In the genomic region with DNA sequence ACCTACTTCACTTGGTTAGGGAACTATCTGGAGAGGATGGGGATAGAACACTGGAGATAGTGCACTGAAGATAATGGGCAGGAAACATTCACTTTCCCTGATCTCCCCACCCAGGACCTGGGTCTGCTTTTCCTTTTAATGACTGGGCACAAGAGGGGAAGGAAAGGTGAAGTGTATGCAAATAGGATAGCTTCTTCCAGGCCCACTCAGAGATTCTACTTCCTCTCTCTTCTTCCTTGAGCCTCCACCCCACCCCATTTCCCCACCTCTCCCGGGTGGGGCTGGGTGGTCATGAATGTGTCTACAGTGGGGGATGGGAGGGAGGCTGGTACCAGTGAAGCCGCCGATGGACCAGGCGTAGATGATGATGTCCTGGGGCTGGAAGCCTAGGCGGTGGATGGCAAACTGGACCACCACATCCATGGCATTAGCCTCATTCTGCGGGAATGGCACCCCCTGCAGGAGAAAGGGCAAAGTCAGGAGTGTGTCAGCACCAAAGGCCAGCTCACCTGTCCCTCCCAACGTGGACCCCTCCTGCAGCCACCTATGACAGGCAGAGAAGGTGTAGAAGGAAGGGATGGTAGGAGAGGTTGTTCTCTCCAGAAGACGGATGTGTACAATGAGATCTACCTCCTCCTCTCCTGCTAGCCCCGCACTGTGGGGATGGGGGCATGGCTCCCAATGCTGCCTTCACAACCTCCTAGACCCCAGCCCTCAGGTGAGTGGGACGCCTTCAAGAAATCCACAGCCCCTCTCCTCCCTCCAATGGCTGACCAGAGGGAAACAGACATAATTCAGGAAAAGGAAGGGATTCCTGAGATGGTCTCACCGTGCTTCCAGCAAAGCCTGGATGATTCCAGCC, we compare ENCODE assay signal across 1 cellular context.
A peak's percentile ranks its signal among the peaks of the same experiment; 100 is the strongest.
TF ChIP-seq lines count a peak whose summit lies in the region.

No MANE protein-coding gene starts in this region.

TF ChIP-seq in K562, 482 proteins besides CTCF, POLR2A, EP300 and RAD21 (continued from another document and continues in another):
- 0 out of 2 replicates have a peak, but pooled peaks have one; percentile 48 for TF ChIP-seq ARID4B (CRISPR knock-in tag; IDR thresholded peaks at IDR 0.05)
- no peak; the same call in 1 of the 2 replicates for TF ChIP-seq CTBP1 (IDR thresholded peaks at IDR 0.05; ENCODE audit: borderline replicate concordance)
- TF ChIP-seq FOXK1 (CRISPR knock-in tag; IDR thresholded peaks at IDR 0.05; ENCODE audit: borderline replicate concordance) = no peak
- TF ChIP-seq PPARD (CRISPR knock-in tag; IDR thresholded peaks at IDR 0.05) = no peak
- TF ChIP-seq HMBOX1 (IDR thresholded peaks at IDR 0.05) = no peak
- TF ChIP-seq SPI1 (IDR thresholded peaks at IDR 0.05; ENCODE audit: borderline replicate concordance, low read depth, low read length) = peak; percentile 70
- TF ChIP-seq, protein P1, sequence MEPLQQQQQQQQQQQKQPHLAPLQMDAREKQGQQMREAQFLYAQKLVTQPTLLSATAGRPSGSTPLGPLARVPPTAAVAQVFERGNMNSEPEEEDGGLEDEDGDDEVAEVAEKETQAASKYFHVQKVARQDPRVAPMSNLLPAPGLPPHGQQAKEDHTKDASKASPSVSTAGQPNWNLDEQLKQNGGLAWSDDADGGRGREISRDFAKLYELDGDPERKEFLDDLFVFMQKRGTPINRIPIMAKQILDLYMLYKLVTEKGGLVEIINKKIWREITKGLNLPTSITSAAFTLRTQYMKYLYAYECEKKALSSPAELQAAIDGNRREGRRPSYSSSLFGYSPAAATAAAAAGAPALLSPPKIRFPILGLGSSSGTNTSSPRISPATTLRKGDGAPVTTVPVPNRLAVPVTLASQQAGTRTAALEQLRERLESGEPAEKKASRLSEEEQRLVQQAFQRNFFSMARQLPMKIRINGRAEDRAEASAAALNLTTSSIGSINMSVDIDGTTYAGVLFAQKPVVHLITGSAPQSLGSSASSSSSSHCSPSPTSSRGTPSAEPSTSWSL (CRISPR knock-in tag; IDR thresholded peaks at IDR 0.05; ENCODE audit: borderline replicate concordance) = 0 out of 2 replicates have a peak, but pooled peaks have one; percentile 11
- no peak for TF ChIP-seq SIN3A (IDR thresholded peaks at IDR 0.05; ENCODE audit: borderline replicate concordance in 2 of 2, control insufficient read depth in 1 of 2, low read depth in 2 of 2, low read length in 2 of 2)
- TF ChIP-seq KHSRP (IDR thresholded peaks at IDR 0.05) = no peak
- no peak for TF ChIP-seq TRIM28 (IDR thresholded peaks at IDR 0.05)
- TF ChIP-seq, protein P2, sequence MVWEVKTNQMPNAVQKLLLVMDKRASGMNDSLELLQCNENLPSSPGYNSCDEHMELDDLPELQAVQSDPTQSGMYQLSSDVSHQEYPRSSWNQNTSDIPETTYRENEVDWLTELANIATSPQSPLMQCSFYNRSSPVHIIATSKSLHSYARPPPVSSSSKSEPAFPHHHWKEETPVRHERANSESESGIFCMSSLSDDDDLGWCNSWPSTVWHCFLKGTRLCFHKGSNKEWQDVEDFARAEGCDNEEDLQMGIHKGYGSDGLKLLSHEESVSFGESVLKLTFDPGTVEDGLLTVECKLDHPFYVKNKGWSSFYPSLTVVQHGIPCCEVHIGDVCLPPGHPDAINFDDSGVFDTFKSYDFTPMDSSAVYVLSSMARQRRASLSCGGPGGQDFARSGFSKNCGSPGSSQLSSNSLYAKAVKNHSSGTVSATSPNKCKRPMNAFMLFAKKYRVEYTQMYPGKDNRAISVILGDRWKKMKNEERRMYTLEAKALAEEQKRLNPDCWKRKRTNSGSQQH (CRISPR knock-in tag; IDR thresholded peaks at IDR 0.05) = no peak
- TF ChIP-seq ESRRB (CRISPR knock-in tag; IDR thresholded peaks at IDR 0.05; ENCODE audit: borderline replicate concordance) = no peak
- no peak for TF ChIP-seq ZNF24 (IDR thresholded peaks at IDR 0.05)
- TF ChIP-seq, protein P3, sequence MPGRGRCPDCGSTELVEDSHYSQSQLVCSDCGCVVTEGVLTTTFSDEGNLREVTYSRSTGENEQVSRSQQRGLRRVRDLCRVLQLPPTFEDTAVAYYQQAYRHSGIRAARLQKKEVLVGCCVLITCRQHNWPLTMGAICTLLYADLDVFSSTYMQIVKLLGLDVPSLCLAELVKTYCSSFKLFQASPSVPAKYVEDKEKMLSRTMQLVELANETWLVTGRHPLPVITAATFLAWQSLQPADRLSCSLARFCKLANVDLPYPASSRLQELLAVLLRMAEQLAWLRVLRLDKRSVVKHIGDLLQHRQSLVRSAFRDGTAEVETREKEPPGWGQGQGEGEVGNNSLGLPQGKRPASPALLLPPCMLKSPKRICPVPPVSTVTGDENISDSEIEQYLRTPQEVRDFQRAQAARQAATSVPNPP (IDR thresholded peaks at IDR 0.05; ENCODE audit: borderline replicate concordance, insufficient read depth, insufficient read length) = no peak
- TF ChIP-seq RFX5 (IDR thresholded peaks at IDR 0.05; ENCODE audit: low read depth, low read length) = no peak
- peak; percentile 45; the same call in 1 of the 2 replicates for TF ChIP-seq RUNX1 (IDR thresholded peaks at IDR 0.05; ENCODE audit: low read depth)
- TF ChIP-seq ZNF707 (CRISPR knock-in tag; conservative IDR thresholded peaks at IDR 0.05) = no peak
- TF ChIP-seq HDGF (IDR thresholded peaks at IDR 0.05) = no peak; the same call in 1 of the 2 replicates
- TF ChIP-seq FUS (optimal IDR thresholded peaks at IDR 0.05; ENCODE audit: low read depth, low read length) = no peak
- TF ChIP-seq FOXP1 (CRISPR knock-in tag; IDR thresholded peaks at IDR 0.05) = no peak; the same call in 1 of the 2 replicates
- TF ChIP-seq, protein P4, sequence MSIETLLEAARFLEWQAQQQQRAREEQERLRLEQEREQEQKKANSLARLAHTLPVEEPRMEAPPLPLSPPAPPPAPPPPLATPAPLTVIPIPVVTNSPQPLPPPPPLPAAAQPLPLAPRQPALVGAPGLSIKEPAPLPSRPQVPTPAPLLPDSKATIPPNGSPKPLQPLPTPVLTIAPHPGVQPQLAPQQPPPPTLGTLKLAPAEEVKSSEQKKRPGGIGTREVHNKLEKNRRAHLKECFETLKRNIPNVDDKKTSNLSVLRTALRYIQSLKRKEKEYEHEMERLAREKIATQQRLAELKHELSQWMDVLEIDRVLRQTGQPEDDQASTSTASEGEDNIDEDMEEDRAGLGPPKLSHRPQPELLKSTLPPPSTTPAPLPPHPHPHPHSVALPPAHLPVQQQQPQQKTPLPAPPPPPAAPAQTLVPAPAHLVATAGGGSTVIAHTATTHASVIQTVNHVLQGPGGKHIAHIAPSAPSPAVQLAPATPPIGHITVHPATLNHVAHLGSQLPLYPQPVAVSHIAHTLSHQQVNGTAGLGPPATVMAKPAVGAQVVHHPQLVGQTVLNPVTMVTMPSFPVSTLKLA (conservative IDR thresholded peaks at IDR 0.05) = no peak
- no peak for TF ChIP-seq ZSCAN32 (CRISPR knock-in tag; IDR thresholded peaks at IDR 0.05)
- no peak for TF ChIP-seq NCOR1 (IDR thresholded peaks at IDR 0.05)
- no peak for TF ChIP-seq NCOA4 (IDR thresholded peaks at IDR 0.05; ENCODE audit: partially characterized antibody)
- no peak for TF ChIP-seq MTA2 (IDR thresholded peaks at IDR 0.05; ENCODE audit: low read depth)
- peak; percentile 41; the same call in 1 of the 2 replicates for TF ChIP-seq RBFOX2 (IDR thresholded peaks at IDR 0.05; ENCODE audit: low read depth, low read length)
- TF ChIP-seq MEIS2 (IDR thresholded peaks at IDR 0.05; ENCODE audit: partially characterized antibody) = no peak
- TF ChIP-seq PURB (CRISPR knock-in tag; IDR thresholded peaks at IDR 0.05; ENCODE audit: low read depth) = no peak
- TF ChIP-seq, protein P5, sequence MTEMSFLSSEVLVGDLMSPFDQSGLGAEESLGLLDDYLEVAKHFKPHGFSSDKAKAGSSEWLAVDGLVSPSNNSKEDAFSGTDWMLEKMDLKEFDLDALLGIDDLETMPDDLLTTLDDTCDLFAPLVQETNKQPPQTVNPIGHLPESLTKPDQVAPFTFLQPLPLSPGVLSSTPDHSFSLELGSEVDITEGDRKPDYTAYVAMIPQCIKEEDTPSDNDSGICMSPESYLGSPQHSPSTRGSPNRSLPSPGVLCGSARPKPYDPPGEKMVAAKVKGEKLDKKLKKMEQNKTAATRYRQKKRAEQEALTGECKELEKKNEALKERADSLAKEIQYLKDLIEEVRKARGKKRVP (CRISPR knock-in tag; IDR thresholded peaks at IDR 0.05) = no peak
- TF ChIP-seq ZNF146 (CRISPR knock-in tag; IDR thresholded peaks at IDR 0.05; ENCODE audit: unreplicated experiment) = no peak
- peak; percentile 64; the same call in 1 of the 2 replicates for TF ChIP-seq DLX4 (CRISPR knock-in tag; IDR thresholded peaks at IDR 0.05)
- TF ChIP-seq BACH1 (tag; IDR thresholded peaks at IDR 0.05) = no peak
- no peak for TF ChIP-seq SAFB (IDR thresholded peaks at IDR 0.05; ENCODE audit: borderline replicate concordance, low read depth, low read length)
- no peak for TF ChIP-seq RBM34 (IDR thresholded peaks at IDR 0.05; ENCODE audit: borderline replicate concordance, insufficient read depth, low read length)
- no peak for TF ChIP-seq XRCC3 (IDR thresholded peaks at IDR 0.05)
- TF ChIP-seq ZNF436 (CRISPR knock-in tag; IDR thresholded peaks at IDR 0.05) = no peak
- no peak; the same call in 1 of the 2 replicates for TF ChIP-seq HDAC2 (IDR thresholded peaks at IDR 0.05)
- 0 out of 2 replicates have a peak, but pooled peaks have one; percentile 35 for TF ChIP-seq KLF10 (CRISPR knock-in tag; IDR thresholded peaks at IDR 0.05)
- TF ChIP-seq ZFX (CRISPR knock-in tag; IDR thresholded peaks at IDR 0.05) = no peak
- no peak for TF ChIP-seq NFXL1 (CRISPR knock-in tag; IDR thresholded peaks at IDR 0.05)
- no peak for TF ChIP-seq MCM2 (IDR thresholded peaks at IDR 0.05; ENCODE audit: low read depth)
- TF ChIP-seq CREM (IDR thresholded peaks at IDR 0.05; ENCODE audit: low read depth) = no peak
